Comparison of ENCODE assay signal across 8 cellular contexts in genomic region chr1:25858906-25859789, GRCh38. TPM values are rescaled to one million over a fixed set of nuclear protein-coding genes. Genes with fewer than 3 reads are reported as not detected.
DNase-seq lines count a peak whose midpoint lies in the region; ATAC-seq, FAIRE-seq and TF ChIP-seq lines count a peak whose summit lies in the region.

Gene AUNIP (minus strand): TSS chr1:25859457. CDS start chr1:25859357, 100 bp downstream.

- peaks cover 8 to 15% of the 10 kb centered on the region in 2 experiments; a peak in 4 of 5 replicates for H3K36me3 ChIP-seq in HepG2 (replicated peaks in 1 of 2; ENCODE audit: control insufficient read depth in 1 of 2, insufficient read depth in 2 of 2, low read length in 2 of 2)

- no peaks in the 10 kb centered on the region for H3K36me3 Mint-ChIP-seq in activated CD4-positive, alpha-beta T cell treated with anti-CD3 and anti-CD28 coated beads, Interleukin-2, amount 10 ng/mL, durations not matched to agents 7 days and 5 days (ENCODE audit: low read depth)

- peaks cover 29% of the 10 kb centered on the region for H3K4me1 Mint-ChIP-seq in activated CD4-positive, alpha-beta T cell treated with anti-CD3 and anti-CD28 coated beads, Interleukin-2, amount 10 ng/mL, durations not matched to agents 7 days and 5 days

- peaks cover 33% of the 10 kb centered on the region for H3K79me2 ChIP-seq in HepG2 (ENCODE audit: insufficient read depth, low read length)

- H3K9me3 Mint-ChIP-seq in activated CD4-positive, alpha-beta T cell treated with anti-CD3 and anti-CD28 coated beads, Interleukin-2, amount 10 ng/mL, durations not matched to agents 7 days and 5 days = no peaks in the 10 kb centered on the region

- TF ChIP-seq RAD21 in HepG2 (CRISPR knock-in tag; IDR thresholded peaks at IDR 0.05) = no peak

- peak within 1 kb of the TSS; percentile 80 for H3K9ac ChIP-seq in HepG2 (ENCODE audit: insufficient read depth, low read depth, low read length)

- FAIRE-seq in HepG2 (lab: Jason Lieb, UNC) = peak; percentile 47

- H3K4me1 ChIP-seq in HepG2 (ENCODE audit: insufficient read depth, low read length) = peaks cover 63% of the 10 kb centered on the region

- no TSS peak for BruUV-seq in HepG2 (replicated peaks; lab: Mats Ljungman, UMichigan)

- peak within 1 kb of the TSS; percentile 93 for H3K4me3 Mint-ChIP-seq in activated CD4-positive, alpha-beta T cell treated with anti-CD3 and anti-CD28 coated beads, Interleukin-2, amount 10 ng/mL, durations not matched to agents 7 days and 5 days

- intact Hi-C loops in HepG2 (cut with micrococcal nuclease; ENCODE audit: unreplicated experiment) = no loop called here

- POLR2A ChIA-PET in activated CD4-positive, alpha-beta T cell treated with anti-CD3 and anti-CD28 coated beads, Interleukin-2, amount 10 ng/mL, durations not matched to agents 7 days and 5 days (lab: Charles Lee) = no interaction called here
- POLR2A ChIA-PET in HepG2 (lab: Yijun Ruan, JAX) = no interaction called here

- H3K4me2 ChIP-seq in HepG2 (ENCODE audit: low read depth, low read length) = peak within 1 kb of the TSS; percentile 97

- no peak for TF ChIP-seq CTCF in AG09319 (IDR thresholded peaks at IDR 0.05; ENCODE audit: low read depth, low read length)
- TF ChIP-seq CTCF in HepG2 (CRISPR knock-in tag; IDR thresholded peaks at IDR 0.05) = peak; percentile 24; the same call in 1 of the 2 replicates

- H4K20me1 ChIP-seq in HepG2 (ENCODE audit: insufficient read depth, low read length) = no peaks in the 10 kb centered on the region

- no peaks in the 10 kb centered on the region for H3K9me3 ChIP-seq in HepG2 (ENCODE audit: low read length)

- peak within 1 kb of the TSS; percentile 87 for H3K27ac ChIP-seq in HepG2 (ENCODE audit: extremely low read length, insufficient read depth, low read length)

- peak within 1 kb of the TSS; percentile 87 for H3K27ac Mint-ChIP-seq in activated CD4-positive, alpha-beta T cell treated with anti-CD3 and anti-CD28 coated beads, Interleukin-2, amount 10 ng/mL, durations not matched to agents 7 days and 5 days

- under 1% methylated on average over 60 of the region's 77 CpGs for WGBS in HepG2 (ENCODE audit: low lambda C conversion rate)

- ATAC-seq in GM19035 (IDR thresholded peaks at IDR 0.05; ENCODE audit: unreplicated experiment) (peak; percentile 92), HG03378 (IDR thresholded peaks at IDR 0.05; ENCODE audit: unreplicated experiment) (peak; percentile 53), HepG2 (peak; percentile 87)

- DNase-seq in AG09319 (ENCODE audit: extremely low read depth, low read depth) (peak; percentile 61), NCI-H510A treated with DMSO at 0.1 percent for 48 hours (lab: John Stamatoyannopoulos, UW) (peak; percentile 86), dedifferentiated amniotic fluid mesenchymal stem cell (ENCODE audit: extremely low spot score) (peak; percentile 77), HepG2 (ENCODE audit: low spot score) (peak; percentile 71)
- DNase-seq in activated CD4-positive, alpha-beta T cell treated with anti-CD3 and anti-CD28 coated beads, Interleukin-2, amount 10 ng/mL, durations not matched to agents 7 days and 5 days = peak; percentile 91
- peak; percentile 92 for DNase-seq in stimulated activated CD4-positive, alpha-beta T cell treated with anti-CD3 and anti-CD28 coated beads, Interleukin-2, amount 100 ng/mL, for 4 hours (ENCODE audit: low read depth)

- no peaks in the 10 kb centered on the region; a peak in 1 of 5 replicates for H3K27me3 ChIP-seq in HepG2 (ENCODE audit: control insufficient read depth in 1 of 2, insufficient read depth in 2 of 2, low read length in 2 of 2)

- TF ChIP-seq POLR2A in HepG2 (IDR thresholded peaks at IDR 0.05; ENCODE audit: insufficient read depth in 1 of 2, low read depth in 2 of 2, low read length in 2 of 2) = peak; percentile 77 to 94

- peak within 1 kb of the TSS; percentile 87 for H2AFZ ChIP-seq in HepG2 (ENCODE audit: low read length)

- TF ChIP-seq EP300 in HepG2 (IDR thresholded peaks at IDR 0.05; ENCODE audit: low read depth in 2 of 2, low read length in 2 of 2) = no peak
- no peak; the same call in 1 of the 2 replicates for TF ChIP-seq EP300 in HepG2 (CRISPR knock-in tag; IDR thresholded peaks at IDR 0.05; ENCODE audit: borderline replicate concordance)

- in situ Hi-C loops in HepG2 (cut with HindIII; ENCODE audit: extremely low pct_ligation_motif_present, low pct_unique_long_range_greater_than_20kb) = no loop called here

- CTCF ChIA-PET in activated CD4-positive, alpha-beta T cell treated with anti-CD3 and anti-CD28 coated beads, Interleukin-2, amount 10 ng/mL, durations not matched to agents 7 days and 5 days (lab: Charles Lee) = no interaction called here
- CTCF ChIA-PET in HepG2 (lab: Yijun Ruan, JAX; ENCODE audit: low intra/inter-chr PET ratio, low total read pairs) = interaction anchor here (1.3 kb wide), 1 partner anchor 36 kb away, joined by 3 read pairs; no protein-coding TSS in a partner anchor

- H3K27me3 Mint-ChIP-seq in activated CD4-positive, alpha-beta T cell treated with anti-CD3 and anti-CD28 coated beads, Interleukin-2, amount 10 ng/mL, durations not matched to agents 7 days and 5 days = no peaks in the 10 kb centered on the region

- peak within 1 kb of the TSS; percentile 88 to 94 (median 93) for H3K4me3 ChIP-seq in HepG2 (replicated peaks in 1 of 3; ENCODE audit: insufficient read depth in 1 of 3, low read depth in 2 of 3, low read length in 3 of 3)

TF ChIP-seq in HepG2, 621 proteins besides CTCF, POLR2A, EP300 and RAD21 (continues in another document):
- TF ChIP-seq PRDM4 (CRISPR knock-in tag; IDR thresholded peaks at IDR 0.05; ENCODE audit: borderline replicate concordance) (0 out of 2 replicates have a peak, but pooled peaks have one; percentile 32), SKI (IDR thresholded peaks at IDR 0.05; ENCODE audit: partially characterized antibody) (peak; percentile 36), THAP11 (CRISPR knock-in tag; IDR thresholded peaks at IDR 0.05) (peak; percentile 71), CCAR2 (optimal IDR thresholded peaks at IDR 0.05; ENCODE audit: low read depth, low read length) (no peak), BRF2 (CRISPR knock-in tag; IDR thresholded peaks at IDR 0.05) (peak; percentile 85; the same call in 1 of the 2 replicates), ELF1 (CRISPR knock-in tag; IDR thresholded peaks at IDR 0.05) (no peak), ZFX (CRISPR knock-in tag; IDR thresholded peaks at IDR 0.05; ENCODE audit: low read depth) (peak; percentile 95), KLF13 (CRISPR knock-in tag; IDR thresholded peaks at IDR 0.05) (no peak), ELF3 (CRISPR knock-in tag; IDR thresholded peaks at IDR 0.05) (peak; percentile 83)

RNA-seq across cellular contexts. Expression of gene AUNIP, which starts in this region (rescaled TPM):
- total RNA-seq in activated CD4-positive, alpha-beta T cell treated with anti-CD3 and anti-CD28 coated beads, Interleukin-2, amount 10 ng/mL, durations not matched to agents 7 days and 5 days = 1 to 10 TPM; 6.7 to 8.1 TPM
- 12.3 and 12.8 TPM in 2 replicates for total RNA-seq in HepG2 (2016; rRNA removed; fragmentation: Illumina TruSeq; extraction: Trizol)
- total RNA-seq in HepG2 (2016; cell fraction: cytosol; rRNA removed; fragmentation: Illumina TruSeq; extraction: Trizol; ENCODE audit: low read depth) = 5.7 TPM in 2 replicates
- 12.6 and 14.1 TPM in 2 replicates for total RNA-seq in HepG2 (2016; cell fraction: insoluble cytoplasmic fraction; rRNA removed; fragmentation: Illumina TruSeq; extraction: Trizol)
- 10.9 and 11.6 TPM in 2 replicates for total RNA-seq in HepG2 (2016; cell fraction: membrane; rRNA removed; fragmentation: Illumina TruSeq; extraction: Trizol)
- total RNA-seq in HepG2 (2016; cell fraction: nucleus; rRNA removed; fragmentation: Illumina TruSeq; extraction: Trizol) = 10.2 and 12.0 TPM in 2 replicates
- 2.4 and 3.8 TPM in 2 replicates for polyA plus RNA-seq in HepG2 (2011; rRNA removed)
- polyA plus RNA-seq in HepG2 (2011; cell fraction: cytosol; rRNA removed) = 2.0 and 2.5 TPM in 2 replicates
- polyA plus RNA-seq in HepG2 (2011; cell fraction: nucleus; rRNA removed) = 2.3 TPM in 2 replicates
- polyA plus RNA-seq in HepG2 (2012) = 1.4 and 2.3 TPM in 2 replicates
- 2.5 and 3.0 TPM in 2 replicates for polyA plus RNA-seq in HepG2 (2016; cell fraction: cytosol; fragmentation: Illumina TruSeq; extraction: Trizol; ENCODE audit: low read depth)
- polyA plus RNA-seq in HepG2 (2016; cell fraction: insoluble cytoplasmic fraction; fragmentation: Illumina TruSeq; extraction: Trizol; ENCODE audit: low read depth) = 12.7 and 13.5 TPM in 2 replicates
- polyA plus RNA-seq in HepG2 (2016; cell fraction: membrane; fragmentation: Illumina TruSeq; extraction: Trizol; ENCODE audit: low read depth) = 4.7 and 4.8 TPM in 2 replicates
- polyA plus RNA-seq in HepG2 (2016; cell fraction: nucleus; fragmentation: Illumina TruSeq; extraction: Trizol; ENCODE audit: insufficient read depth, low read depth) = 7.1 and 8.3 TPM in 2 replicates
- 4.6 and 20.8 TPM in 2 replicates for polyA minus RNA-seq in HepG2 (2011; rRNA and poly(A)+ RNA removed; ENCODE audit: low replicate concordance)
- polyA minus RNA-seq in HepG2 (2011; cell fraction: cytosol; rRNA and poly(A)+ RNA removed) = 2.7 and 3.9 TPM in 2 replicates
- 5.7 and 7.3 TPM in 2 replicates for polyA minus RNA-seq in HepG2 (2011; cell fraction: nucleus; rRNA and poly(A)+ RNA removed)

Comparison
In these comparisons a context has a peak if more than half of its experiments do, and no peak if none do; other contexts are left out.
1. Peak in every context shown above with its lines: DNase-seq, ATAC-seq, H3K4me3 ChIP-seq and H3K27ac ChIP-seq.